ENCODE assay signal across 15 cellular contexts in genomic region chr2:175600024-175600831, GRCh38.
DNase-seq lines count a peak whose midpoint lies in the region; ATAC-seq, FAIRE-seq and TF ChIP-seq lines count a peak whose summit lies in the region.
"Had no signal": no experiment of that assay in that cellular context is flagged by ENCODE, and none has a peak within 500 bp of the region (broad histone marks: within the 10 kb centered on the region; RNA-seq: fewer than 3 reads in every experiment).

No MANE protein-coding gene starts in this region.

- no peaks in the 10 kb centered on the region for H3K27me3 Mint-ChIP-seq in MCF 10A (ENCODE audit: insufficient read depth, unreplicated experiment)
- H3K27me3 Mint-ChIP-seq: activated CD4-positive, alpha-beta memory T cell treated with anti-CD3 and anti-CD28 coated beads for 36 hours had no signal

- peak overlapping the region; percentile 22 for H3K4me3 Mint-ChIP-seq in MCF 10A (ENCODE audit: unreplicated experiment)
- H3K4me3 Mint-ChIP-seq: activated CD4-positive, alpha-beta memory T cell treated with anti-CD3 and anti-CD28 coated beads for 36 hours had no signal

- H3K36me3 ChIP-seq in HepG2 (replicated peaks in 1 of 2; ENCODE audit: control insufficient read depth in 1 of 2, insufficient read depth in 2 of 2, low read length in 2 of 2) (no peaks in the 10 kb centered on the region), stomach (no peaks in the 10 kb centered on the region)
- H3K36me3 ChIP-seq: ascending aorta, uterus had no signal

- in situ Hi-C loops in HepG2 (cut with HindIII; ENCODE audit: extremely low pct_ligation_motif_present, low pct_unique_long_range_greater_than_20kb): no loop called here

- H3K4me3 ChIP-seq in HepG2 (replicated peaks in 1 of 3; ENCODE audit: insufficient read depth in 1 of 3, low read depth in 2 of 3, low read length in 3 of 3) (no peak overlapping the region), stomach (no peak overlapping the region)
- H3K4me3 ChIP-seq: A549, ascending aorta, uterus had no signal

- no peaks in the 10 kb centered on the region for H3K36me3 Mint-ChIP-seq in MCF 10A (ENCODE audit: insufficient read depth, unreplicated experiment)
- H3K36me3 Mint-ChIP-seq: activated CD4-positive, alpha-beta memory T cell treated with anti-CD3 and anti-CD28 coated beads for 36 hours had no signal

- no peak overlapping the region for H3K4me2 ChIP-seq in HepG2 (ENCODE audit: low read depth, low read length)
- H3K4me2 ChIP-seq: A549 had no signal

- DNase-seq in NCI-H82 (lab: John Stamatoyannopoulos, UW) (peak; percentile 26), NCI-H82 treated with DMSO at 0.1 percent for 48 hours (lab: John Stamatoyannopoulos, UW; ENCODE audit: unreplicated experiment) (no peak), MCF 10A (ENCODE audit: unreplicated experiment) (peak; percentile 60), HepG2 (ENCODE audit: low spot score) (no peak), urothelium cell line (ENCODE audit: low spot score) (peak; percentile 32), stomach (no peak)
- DNase-seq: activated CD4-positive, alpha-beta memory T cell treated with anti-CD3 and anti-CD28 coated beads for 36 hours; NCI-H1930; SHP77 treated with DMSO at 0.1 percent for 48 hours; stimulated activated CD4-positive, alpha-beta T cell treated with anti-CD3 and anti-CD28 coated beads, Interleukin-2, amount 100 ng/mL, for 48 hours; uterus had no signal

- no peak overlapping the region for H3K27ac ChIP-seq in HepG2 (ENCODE audit: extremely low read length, insufficient read depth, low read length)
- no peak overlapping the region for H3K27ac ChIP-seq in stomach
- H3K27ac ChIP-seq: A549, ascending aorta, uterus had no signal

- H3K4me1 Mint-ChIP-seq in MCF 10A (ENCODE audit: insufficient read depth, unreplicated experiment): peaks cover 13% of the 10 kb centered on the region

- TF ChIP-seq RAD21 in HepG2 (CRISPR knock-in tag; IDR thresholded peaks at IDR 0.05): no peak

- H3K79me2 ChIP-seq in HepG2 (ENCODE audit: insufficient read depth, low read length): peaks cover 45% of the 10 kb centered on the region

- CTCF ChIA-PET in MCF 10A (lab: Yijun Ruan, JAX) (interaction anchor here (0.5 to 0.6 kb wide), 2 partner anchors 13 to 504 kb away, joined by 3 read pairs; no protein-coding TSS in a partner anchor), HepG2 (lab: Yijun Ruan, JAX; ENCODE audit: low intra/inter-chr PET ratio, low total read pairs) (no interaction called here)

- TF ChIP-seq EP300 in HepG2 (IDR thresholded peaks at IDR 0.05; ENCODE audit: low read depth in 2 of 2, low read length in 2 of 2) (no peak), HepG2 (CRISPR knock-in tag; IDR thresholded peaks at IDR 0.05; ENCODE audit: borderline replicate concordance) (no peak), stomach (IDR thresholded peaks at IDR 0.05) (no peak)

- H3K9me3 ChIP-seq in HepG2 (ENCODE audit: low read length): no peaks in the 10 kb centered on the region
- H3K9me3 ChIP-seq in stomach: no peaks in the 10 kb centered on the region
- H3K9me3 ChIP-seq: A549, ascending aorta, uterus had no signal

- H3K27ac Mint-ChIP-seq in MCF 10A (ENCODE audit: low read depth, unreplicated experiment): peak overlapping the region; percentile 78
- H3K27ac Mint-ChIP-seq: activated CD4-positive, alpha-beta memory T cell treated with anti-CD3 and anti-CD28 coated beads for 36 hours had no signal

- H2AFZ ChIP-seq in HepG2 (ENCODE audit: low read length): no peak overlapping the region

- BruUV-seq in MCF 10A (replicated peaks; lab: Mats Ljungman, UMichigan): no TSS peak
- BruUV-seq in HepG2 (replicated peaks; lab: Mats Ljungman, UMichigan): no TSS peak

- no peak for FAIRE-seq in HepG2 (lab: Jason Lieb, UNC)
- no peak for FAIRE-seq in urothelium cell line (lab: Jason Lieb, UNC)
- FAIRE-seq: A549 had no signal

- ATAC-seq in HepG2 (peak; percentile 79), GM19463 (IDR thresholded peaks at IDR 0.05; ENCODE audit: unreplicated experiment) (no peak), GM19397 (IDR thresholded peaks at IDR 0.05; ENCODE audit: unreplicated experiment) (no peak)
- ATAC-seq: A549 had no signal

- WGBS in HepG2 (ENCODE audit: low lambda C conversion rate): 66% methylated on average over 7 of the region's 7 CpGs
- WGBS in stomach, 5 donors: 66 to 78% (median 75%) methylated on average over 7 of the region's 7 CpGs

- TF ChIP-seq POLR2A in HepG2 (IDR thresholded peaks at IDR 0.05; ENCODE audit: insufficient read depth in 1 of 2, low read depth in 2 of 2, low read length in 2 of 2) (no peak), stomach (IDR thresholded peaks at IDR 0.05) (no peak)

- H3K4me1 ChIP-seq in HepG2 (ENCODE audit: insufficient read depth, low read length): peaks cover 54% of the 10 kb centered on the region
- no peaks in the 10 kb centered on the region for H3K4me1 ChIP-seq in stomach
- H3K4me1 ChIP-seq: A549, ascending aorta, uterus had no signal

- POLR2A ChIA-PET in MCF 10A (lab: Yijun Ruan, JAX): interaction anchor here (0.7 to 1.6 kb wide), 7 partner anchors 15 to 402 kb away, joined by 3 to 4 read pairs (median 4); partner anchors contain the start of gene LNPK
- POLR2A ChIA-PET in HepG2 (lab: Yijun Ruan, JAX): no interaction called here

- no peak overlapping the region for H3K9ac ChIP-seq in HepG2 (ENCODE audit: insufficient read depth, low read depth, low read length)

- intact Hi-C loops in MCF 10A (cut with micrococcal nuclease): no loop called here
- intact Hi-C loops in HepG2 (cut with micrococcal nuclease; ENCODE audit: unreplicated experiment): loop anchor here (10.0 kb wide), 1 partner anchor 405 kb away; the partner anchor contains the start of gene LNPK
- intact Hi-C loops in stomach (cut with DNase I; ENCODE audit: low total_unique reads): no loop called here

- H3K27me3 ChIP-seq in HepG2 (ENCODE audit: control insufficient read depth in 1 of 2, insufficient read depth in 2 of 2, low read length in 2 of 2) (no peaks in the 10 kb centered on the region), stomach (no peaks in the 10 kb centered on the region)
- H3K27me3 ChIP-seq: ascending aorta, uterus had no signal

- no peaks in the 10 kb centered on the region for H4K20me1 ChIP-seq in HepG2 (ENCODE audit: insufficient read depth, low read length)

- no peak for TF ChIP-seq CTCF in MCF 10A (IDR thresholded peaks at IDR 0.05; ENCODE audit: unreplicated experiment)
- no peak for TF ChIP-seq CTCF in HepG2 (CRISPR knock-in tag; IDR thresholded peaks at IDR 0.05)
- TF ChIP-seq CTCF in stomach (IDR thresholded peaks at IDR 0.05): no peak

- no peaks in the 10 kb centered on the region for H3K9me3 Mint-ChIP-seq in MCF 10A (ENCODE audit: unreplicated experiment)
- H3K9me3 Mint-ChIP-seq: activated CD4-positive, alpha-beta memory T cell treated with anti-CD3 and anti-CD28 coated beads for 36 hours had no signal

TF ChIP-seq in HepG2, 621 proteins besides CTCF, POLR2A, EP300 and RAD21:
- TF ChIP-seq TEAD3 (CRISPR knock-in tag; optimal IDR thresholded peaks at IDR 0.05; ENCODE audit: borderline replicate concordance) (peak; percentile 51), CEBPB (IDR thresholded peaks at IDR 0.05; ENCODE audit: borderline replicate concordance, low read depth, low read length) (0 out of 2 replicates have a peak, but pooled peaks have one; percentile 21), PHF8 (CRISPR knock-in tag; IDR thresholded peaks at IDR 0.05) (no peak), FOSL2 (CRISPR knock-in tag; IDR thresholded peaks at IDR 0.05) (0 out of 2 replicates have a peak, but pooled peaks have one; percentile 27)

Comparison
In these comparisons a context has a peak if more than half of its experiments do, and no peak if none do; other contexts are left out.
1. DNase-seq: peak in NCI-H82 (single experiment), MCF 10A (single experiment) and urothelium cell line (single experiment); none in NCI-H82 treated with DMSO at 0.1 percent for 48 hours (single experiment), HepG2 (single experiment) and stomach (single experiment).